8 cellular contexts compared by ENCODE assay signal in the genomic region with DNA sequence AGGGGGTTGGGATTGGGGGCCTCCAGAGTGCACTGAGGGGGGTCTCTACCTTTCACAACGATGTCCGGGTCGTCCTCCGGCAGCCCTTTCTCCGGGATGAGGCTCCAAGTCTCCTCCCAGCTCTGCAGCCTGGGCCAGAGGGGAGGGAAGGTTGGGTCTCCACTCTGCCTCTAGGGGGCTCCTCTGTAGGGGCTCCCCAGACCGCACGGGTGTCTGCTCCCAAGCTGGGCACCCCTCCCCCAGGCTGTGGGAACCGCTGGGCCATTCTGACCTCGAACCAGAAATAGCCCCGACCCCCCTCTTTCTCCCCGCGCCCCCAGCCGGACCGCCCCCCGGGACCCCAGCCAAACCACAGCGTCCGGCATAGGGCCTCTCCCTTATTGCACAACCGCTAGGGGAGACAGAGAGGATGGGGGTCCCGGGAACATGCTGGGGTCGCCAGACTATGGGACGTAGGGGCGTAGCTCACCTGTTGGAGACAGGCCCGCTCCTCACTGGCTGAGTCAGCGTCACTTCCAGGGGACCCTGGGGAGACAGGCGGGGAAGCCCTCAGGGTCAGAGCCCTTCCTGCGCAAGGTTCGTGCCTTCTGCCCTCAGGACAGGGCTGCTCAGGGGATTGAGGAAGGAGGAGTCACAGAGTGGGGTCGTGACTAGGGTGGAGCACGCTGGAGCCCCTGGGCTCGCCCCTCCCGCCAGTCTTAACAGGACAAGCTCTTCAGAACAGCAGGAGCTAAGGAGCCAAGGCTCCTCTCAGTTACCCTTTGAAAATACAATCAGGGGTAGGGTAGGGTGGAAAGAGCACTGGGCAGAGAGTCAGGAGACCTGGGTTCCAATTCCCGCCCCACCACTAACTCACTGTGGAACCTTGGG. TPM values are rescaled to one million over a fixed set of nuclear protein-coding genes. Genes with fewer than 3 reads are reported as not detected.
DNase-seq lines count a peak whose midpoint lies in the region; ATAC-seq and TF ChIP-seq lines count a peak whose summit lies in the region.

No MANE protein-coding gene starts in this region.

- peak overlapping the region; percentile 93 for H3K4me3 ChIP-seq in AG09309 (ENCODE audit: control insufficient read depth, low read depth, low read length)
- H3K4me3 ChIP-seq in neural progenitor cell = peak overlapping the region; percentile 70

- H4K20me1 ChIP-seq in neural progenitor cell (ENCODE audit: low read depth) = peaks cover 58% of the 10 kb centered on the region

- no peak for ATAC-seq in GM18861 (IDR thresholded peaks at IDR 0.05; ENCODE audit: unreplicated experiment)

- H3F3A ChIP-seq in neural progenitor cell (ENCODE audit: low read depth) = peaks cover 53% of the 10 kb centered on the region

- peak overlapping the region; percentile 80 for H3K4me3 Mint-ChIP-seq in neural progenitor cell

- H3K9me3 ChIP-seq in neural progenitor cell (ENCODE audit: low read depth) = no peaks in the 10 kb centered on the region

- H3K27ac ChIP-seq in neural progenitor cell = no peak overlapping the region

- no peak overlapping the region for H3K9ac ChIP-seq in neural progenitor cell

- peaks cover 14% of the 10 kb centered on the region for H3K36me3 Mint-ChIP-seq in neural progenitor cell

- peaks cover 60% of the 10 kb centered on the region for H3K27me3 ChIP-seq in neural progenitor cell

- H3K27ac Mint-ChIP-seq in neural progenitor cell = no peak overlapping the region

- peaks cover 8% of the 10 kb centered on the region for H3K27me3 Mint-ChIP-seq in neural progenitor cell (ENCODE audit: insufficient read depth, low read depth)

- DNase-seq in AG09309 (ENCODE audit: low read depth) (no peak), GM13977 (ENCODE audit: low spot score) (peak; percentile 87), SW480 (ENCODE audit: low spot score) (peak; percentile 55), fibroblast of gingiva (ENCODE audit: low read depth) (peak; percentile 36), neural progenitor cell (ENCODE audit: low spot score) (peak; percentile 74), inferior parietal cortex (ENCODE audit: extremely low spot score) (no peak)
- DNase-seq in activated CD4-positive, CD25-positive, alpha-beta regulatory T cell treated with anti-CD3 and anti-CD28 coated beads, Interleukin-2, amount 50 U/mL, for 72 hours = no peak

- H3K79me2 ChIP-seq in neural progenitor cell (ENCODE audit: low read depth) = peaks cover 11% of the 10 kb centered on the region

- H3K9me3 Mint-ChIP-seq in neural progenitor cell = no peaks in the 10 kb centered on the region

- H3K4me1 ChIP-seq in neural progenitor cell = peaks cover 34% of the 10 kb centered on the region

- in situ Hi-C loops in GM13977 (cut with MboI; ENCODE audit: low pct_unique_long_range_greater_than_20kb, low sequenced_read_pairs, unreplicated experiment) = no loop called here

- peaks cover 38% of the 10 kb centered on the region for H3K4me1 Mint-ChIP-seq in neural progenitor cell

- peak overlapping the region; percentile 95 for H3K4me2 ChIP-seq in neural progenitor cell

- no peaks in the 10 kb centered on the region for H3K36me3 ChIP-seq in neural progenitor cell

- no peak overlapping the region for H2AFZ ChIP-seq in neural progenitor cell (replicated peaks)

- TF ChIP-seq CTCF in AG09309 (IDR thresholded peaks at IDR 0.05; ENCODE audit: control insufficient read depth, insufficient read depth, low read depth, low read length, missing control alignments) (peak; percentile 67), GM13977 (IDR thresholded peaks at IDR 0.05; ENCODE audit: extremely low read depth, insufficient read depth, missing control alignments) (peak; percentile 78), neural progenitor cell (IDR thresholded peaks at IDR 0.05) (peak; percentile 63)

RNA-seq across cellular contexts. Expression of a gene that starts 2.7 kb away (rescaled TPM):
- total RNA-seq in neural progenitor cell (ENCODE audit: low replicate concordance) = 3.4 and 22.8 TPM in 2 replicates

RNA-seq across cellular contexts. Expression of a gene that starts 7.5 kb away (rescaled TPM):
- 1.6 TPM in 1 of 2 replicates, not detected in the other for total RNA-seq in neural progenitor cell (ENCODE audit: low replicate concordance)

RNA-seq across cellular contexts. Expression of a gene that starts 8.2 kb away (rescaled TPM):
- total RNA-seq in neural progenitor cell (ENCODE audit: low replicate concordance) = 15.1 and 29.7 TPM in 2 replicates

RNA-seq across cellular contexts. Expression of a gene that starts 15.0 kb away (rescaled TPM):
- 12.8 and 19.6 TPM in 2 replicates for total RNA-seq in neural progenitor cell (ENCODE audit: low replicate concordance)

Comparison
In these comparisons a context has a peak if more than half of its experiments do, and no peak if none do; other contexts are left out.
1. DNase-seq: peak in GM13977 (single experiment), SW480 (single experiment), fibroblast of gingiva (single experiment) and neural progenitor cell (single experiment); none in AG09309 (single experiment), inferior parietal cortex (single experiment) and activated CD4-positive, CD25-positive, alpha-beta regulatory T cell treated with anti-CD3 and anti-CD28 coated beads, Interleukin-2, amount 50 U/mL, for 72 hours (single experiment).
2. Peak in every context shown above with its lines, with median percentiles within 50 percentile points of each other: CTCF ChIP-seq.